In the genomic region with DNA sequence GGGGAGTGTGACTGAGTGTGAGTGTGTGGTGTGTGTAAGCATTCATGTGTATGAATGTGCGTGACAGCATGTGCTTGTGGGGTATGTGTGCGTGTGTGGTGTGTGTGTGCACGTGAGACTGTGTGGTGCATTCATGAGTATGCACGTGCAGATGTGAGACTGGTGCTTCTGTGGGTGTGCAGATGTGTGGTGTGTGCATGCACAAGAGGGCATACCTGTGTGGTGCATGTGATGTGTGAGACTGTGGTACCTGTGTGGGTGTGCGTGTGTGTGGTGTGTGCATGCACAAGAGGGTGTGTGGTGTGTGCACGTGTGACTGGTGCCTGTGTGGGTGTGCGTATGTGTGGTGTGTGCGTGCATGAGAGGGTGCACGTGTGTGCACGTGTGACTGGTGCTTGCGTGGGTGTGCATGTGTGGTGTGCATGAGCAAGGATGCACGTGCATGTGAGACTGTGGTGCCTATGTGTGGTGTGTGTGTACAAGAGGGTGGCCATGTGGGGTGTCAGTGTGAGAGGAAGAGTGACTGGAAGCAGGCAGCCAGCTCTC, we compare ENCODE assay signal across 25 cellular contexts.
"Had no signal": no experiment of that assay in that cellular context is flagged by ENCODE, and none has a peak within 500 bp of the region (broad histone marks: within the 10 kb centered on the region; RNA-seq: fewer than 3 reads in every experiment).

No MANE protein-coding gene starts in this region.

- H3K27ac Mint-ChIP-seq: activated CD4-positive, alpha-beta memory T cell treated with anti-CD3 and anti-CD28 coated beads, Interleukin-2, amount 10 ng/mL, durations not matched to agents 7 days and 5 days; activated CD4-positive, alpha-beta T cell treated with anti-CD3 and anti-CD28 coated beads, Interleukin-2, amount 10 ng/mL, durations not matched to agents 7 days and 5 days; activated T-cell treated with anti-CD3 and anti-CD28 coated beads, Interleukin-2, amount 50 U/mL, for 24 hours; endodermal cell had no signal

- H3K4me3 ChIP-seq: esophagus muscularis mucosa, heart left ventricle, lower lobe of right lung, right lobe of liver, stomach, thyroid gland had no signal

- H3K4me1 ChIP-seq: esophagus muscularis mucosa, foreskin keratinocyte, heart left ventricle, lower lobe of right lung, right lobe of liver, thyroid gland had no signal

- H3K4me3 Mint-ChIP-seq: activated CD4-positive, alpha-beta memory T cell treated with anti-CD3 and anti-CD28 coated beads, Interleukin-2, amount 10 ng/mL, durations not matched to agents 7 days and 5 days; activated CD4-positive, alpha-beta T cell treated with anti-CD3 and anti-CD28 coated beads, Interleukin-2, amount 10 ng/mL, durations not matched to agents 7 days and 5 days; activated T-cell treated with anti-CD3 and anti-CD28 coated beads, Interleukin-2, amount 50 U/mL, for 24 hours; endodermal cell; natural killer cell had no signal

- H3K9me3 ChIP-seq: neutrophil, right lobe of liver, thyroid gland had no signal

- H3K36me3 Mint-ChIP-seq: natural killer cell had no signal

- H3K4me1 Mint-ChIP-seq: activated CD4-positive, alpha-beta memory T cell treated with anti-CD3 and anti-CD28 coated beads, Interleukin-2, amount 10 ng/mL, durations not matched to agents 7 days and 5 days; activated CD4-positive, alpha-beta T cell treated with anti-CD3 and anti-CD28 coated beads, Interleukin-2, amount 10 ng/mL, durations not matched to agents 7 days and 5 days; endodermal cell had no signal

- H3K27me3 ChIP-seq: brain microvascular endothelial cell, esophagus muscularis mucosa, foreskin keratinocyte, heart left ventricle, neutrophil, right lobe of liver, stomach, thyroid gland had no signal

- ATAC-seq: foreskin keratinocyte, left lobe of liver had no signal

- DNase-seq: activated CD4-positive, alpha-beta memory T cell treated with anti-CD3 and anti-CD28 coated beads, Interleukin-2, amount 10 ng/mL, durations not matched to agents 7 days and 5 days; activated CD4-positive, alpha-beta T cell treated with anti-CD3 and anti-CD28 coated beads for 1 hour; activated CD4-positive, alpha-beta T cell treated with anti-CD3 and anti-CD28 coated beads, Interleukin-2, amount 10 ng/mL, durations not matched to agents 7 days and 5 days; activated CD8-positive, alpha-beta memory T cell treated with anti-CD3 and anti-CD28 coated beads, Interleukin-2, amount 50 U/mL, for 48 hours; activated gamma-delta T cell; activated naive CD4-positive, alpha-beta T cell treated with anti-CD3 and anti-CD28 coated beads, Interleukin-2, amount 50 U/mL, for 16 hours; activated T-cell treated with anti-CD3 and anti-CD28 coated beads, Interleukin-2, amount 50 U/mL, for 24 hours; amniotic stem cell; brain microvascular endothelial cell; caudate nucleus; endodermal cell; foreskin keratinocyte; heart left ventricle; hypothalamus; lower lobe of right lung; mesendoderm; natural killer cell; stimulated activated CD4-positive, alpha-beta T cell treated with anti-CD3 and anti-CD28 coated beads, Interleukin-2, amount 100 ng/mL, for 48 hours; stomach; T-helper 2 cell; thyroid gland had no signal

- H3K27me3 Mint-ChIP-seq: activated CD4-positive, alpha-beta memory T cell treated with anti-CD3 and anti-CD28 coated beads, Interleukin-2, amount 10 ng/mL, durations not matched to agents 7 days and 5 days; activated CD4-positive, alpha-beta T cell treated with anti-CD3 and anti-CD28 coated beads, Interleukin-2, amount 10 ng/mL, durations not matched to agents 7 days and 5 days; activated T-cell treated with anti-CD3 and anti-CD28 coated beads, Interleukin-2, amount 50 U/mL, for 24 hours had no signal

- H3K27ac ChIP-seq: brain microvascular endothelial cell, esophagus muscularis mucosa, foreskin keratinocyte, heart left ventricle, lower lobe of right lung, neutrophil, right lobe of liver, stomach, thyroid gland had no signal

- H3K9me3 Mint-ChIP-seq: activated CD4-positive, alpha-beta memory T cell treated with anti-CD3 and anti-CD28 coated beads, Interleukin-2, amount 10 ng/mL, durations not matched to agents 7 days and 5 days; activated CD4-positive, alpha-beta T cell treated with anti-CD3 and anti-CD28 coated beads, Interleukin-2, amount 10 ng/mL, durations not matched to agents 7 days and 5 days; activated T-cell treated with anti-CD3 and anti-CD28 coated beads, Interleukin-2, amount 50 U/mL, for 24 hours; endodermal cell; natural killer cell had no signal
